In the genomic region with DNA sequence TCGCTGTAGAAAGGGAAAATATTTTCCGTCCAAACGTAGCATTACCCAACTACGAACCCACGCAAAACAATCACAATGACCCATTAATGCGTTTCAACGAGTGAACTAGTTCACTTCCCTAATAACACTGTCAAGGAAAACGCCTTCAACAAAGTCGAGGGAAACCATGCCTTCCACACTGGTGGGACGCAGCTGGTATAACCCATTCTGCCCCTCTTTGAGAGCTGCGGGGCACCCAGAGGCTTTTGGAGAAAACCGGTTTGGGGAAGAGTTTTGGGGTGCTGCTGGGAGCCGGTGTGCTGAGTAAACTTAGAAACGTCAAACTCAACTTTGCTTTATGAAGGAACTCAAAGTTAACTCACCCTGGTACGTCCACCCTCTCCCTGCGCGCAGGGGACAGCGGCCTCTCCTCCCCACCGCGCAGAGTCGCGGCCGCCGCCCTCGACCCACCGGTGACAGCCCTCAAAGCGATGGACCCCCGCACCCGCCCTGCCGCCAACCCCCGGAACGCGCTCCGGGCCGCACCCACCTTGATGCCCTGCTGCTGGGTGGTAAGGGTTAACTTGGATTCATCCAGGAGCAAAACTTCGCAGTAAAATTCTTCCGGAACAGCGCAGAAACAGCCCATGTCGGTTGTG, we compare ENCODE assay signal across 9 cellular contexts. TPM values are rescaled to one million over a fixed set of nuclear protein-coding genes. Genes with fewer than 3 reads are reported as not detected.
DNase-seq lines count a peak whose midpoint lies in the region; ATAC-seq, FAIRE-seq and TF ChIP-seq lines count a peak whose summit lies in the region.
"Had no signal": no experiment of that assay in that cellular context is flagged by ENCODE, and none has a peak within 500 bp of the region (broad histone marks: within the 10 kb centered on the region; RNA-seq: fewer than 3 reads in every experiment).

No MANE protein-coding gene starts in this region.

- H2AFZ ChIP-seq in ACC112 (ENCODE audit: low read length, unreplicated experiment), result peak overlapping the region; percentile 57
- peak overlapping the region; percentile 96 for H2AFZ ChIP-seq in GM23338
- peak overlapping the region; percentile 98 for H2AFZ ChIP-seq in astrocyte (ENCODE audit: low read depth, low read length)

- H3K4me3 ChIP-seq in ACC112 (ENCODE audit: low read depth, low read length), result peak overlapping the region; percentile 72
- H3K4me3 ChIP-seq in GM23338, result peak overlapping the region; percentile 87
- peak overlapping the region; percentile 50 for H3K4me3 ChIP-seq in astrocyte (ENCODE audit: insufficient read depth, low read depth, low read length)

- DNase-seq in GM23338 (ENCODE audit: low spot score) (peak; percentile 15), astrocyte (ENCODE audit: low read depth) (no peak), immature natural killer cell (peak in 2 of 3 donors; percentile 0 to 1), NCI-H1694 (lab: John Stamatoyannopoulos, UW) (no peak), urothelium cell line (ENCODE audit: low spot score) (no peak)

- H4K20me1 ChIP-seq in GM23338 (replicated peaks; ENCODE audit: insufficient read depth), result 0 out of 2 replicates have a peak, but pooled peaks cover 6% of the 10 kb centered on the region
- no peaks in the 10 kb centered on the region for H4K20me1 ChIP-seq in astrocyte (ENCODE audit: insufficient read depth, low read length)

- H3K79me2 ChIP-seq in ACC112 (ENCODE audit: control insufficient read depth, insufficient read depth, low read length, unreplicated experiment), result no peaks in the 10 kb centered on the region
- H3K79me2 ChIP-seq in GM23338 (replicated peaks; ENCODE audit: insufficient read depth), result no peaks in the 10 kb centered on the region
- H3K79me2 ChIP-seq in astrocyte (ENCODE audit: insufficient read depth, low read length), result no peaks in the 10 kb centered on the region

- H3K27ac ChIP-seq in ACC112 (ENCODE audit: low read depth, low read length) (no peak overlapping the region), GM23338 (ENCODE audit: low read depth) (no peak overlapping the region), astrocyte (ENCODE audit: low read depth, low read length) (no peak overlapping the region)

- TF ChIP-seq CTCF in GM23338 (conservative IDR thresholded peaks at IDR 0.05; ENCODE audit: low read depth in 2 of 2), result no peak
- TF ChIP-seq CTCF in astrocyte (IDR thresholded peaks at IDR 0.05; ENCODE audit: insufficient read depth, low read depth, low read length), result no peak

- H3K4me3 Mint-ChIP-seq in GM23338 (peak overlapping the region; percentile 81), astrocyte (ENCODE audit: unreplicated experiment) (peak overlapping the region; percentile 85), immature natural killer cell (peak overlapping the region; percentile 80 to 90 (median 86))
- peak overlapping the region; percentile 77 for H3K4me3 Mint-ChIP-seq in stimulated activated naive CD8-positive, alpha-beta T cell treated with anti-CD3 and anti-CD28 coated beads, Interleukin-15, Interleukin-2, amounts not matched to agents 100 ng/mL and 50 ng/mL, for 24 hours

- H3K27me3 ChIP-seq in ACC112 (ENCODE audit: insufficient read depth, low read length) (peaks cover 83% of the 10 kb centered on the region), GM23338 (ENCODE audit: insufficient read depth) (peaks cover 52% of the 10 kb centered on the region), astrocyte (ENCODE audit: insufficient read depth, low read length) (peaks cover 16% of the 10 kb centered on the region)

- H3K36me3 ChIP-seq in ACC112 (ENCODE audit: insufficient read depth, low read length) (no peaks in the 10 kb centered on the region), GM23338 (ENCODE audit: insufficient read depth) (no peaks in the 10 kb centered on the region), astrocyte (ENCODE audit: insufficient read depth, low read length) (no peaks in the 10 kb centered on the region)

- peaks cover 35% of the 10 kb centered on the region for H3K27me3 Mint-ChIP-seq in GM23338 (ENCODE audit: insufficient read depth, low read depth, poor library complexity)
- peaks cover 8% of the 10 kb centered on the region for H3K27me3 Mint-ChIP-seq in astrocyte (ENCODE audit: low read depth, unreplicated experiment)
- H3K27me3 Mint-ChIP-seq in immature natural killer cell (ENCODE audit: low read depth in 3 of 3), result peaks cover 12% of the 10 kb centered on the region in 3 donors
- peaks cover 72% of the 10 kb centered on the region for H3K27me3 Mint-ChIP-seq in stimulated activated naive CD8-positive, alpha-beta T cell treated with anti-CD3 and anti-CD28 coated beads, Interleukin-15, Interleukin-2, amounts not matched to agents 100 ng/mL and 50 ng/mL, for 24 hours

- peak overlapping the region; percentile 8 for H3K9ac ChIP-seq in astrocyte (ENCODE audit: low read length)

- no peaks in the 10 kb centered on the region for H3F3A ChIP-seq in GM23338 (replicated peaks; ENCODE audit: low read depth)

- H3K4me2 ChIP-seq in GM23338 (peak overlapping the region; percentile 97), astrocyte (ENCODE audit: low read length) (peak overlapping the region; percentile 79)

- no peaks in the 10 kb centered on the region for H3K9me2 ChIP-seq in GM23338 (ENCODE audit: insufficient read depth)

- H3K36me3 Mint-ChIP-seq in GM23338 (ENCODE audit: low read depth) (no peaks in the 10 kb centered on the region), astrocyte (ENCODE audit: low read depth, unreplicated experiment) (no peaks in the 10 kb centered on the region), immature natural killer cell (no peaks in the 10 kb centered on the region)
- no peaks in the 10 kb centered on the region for H3K36me3 Mint-ChIP-seq in stimulated activated naive CD8-positive, alpha-beta T cell treated with anti-CD3 and anti-CD28 coated beads, Interleukin-15, Interleukin-2, amounts not matched to agents 100 ng/mL and 50 ng/mL, for 24 hours (ENCODE audit: low read depth)
- H3K36me3 Mint-ChIP-seq: activated naive CD4-positive, alpha-beta T cell treated with anti-CD3 and anti-CD28 coated beads, Interleukin-2, amount 50 U/mL, for 72 hours had no signal

- peak; percentile 6 for ATAC-seq in GM23338
- ATAC-seq in GM21390 (IDR thresholded peaks at IDR 0.05; ENCODE audit: unreplicated experiment), result no peak

- H3K9me3 Mint-ChIP-seq in GM23338, result no peaks in the 10 kb centered on the region; the same call in 1 of the 3 replicates
- no peaks in the 10 kb centered on the region for H3K9me3 Mint-ChIP-seq in astrocyte (ENCODE audit: unreplicated experiment)
- no peaks in the 10 kb centered on the region for H3K9me3 Mint-ChIP-seq in immature natural killer cell
- no peaks in the 10 kb centered on the region for H3K9me3 Mint-ChIP-seq in stimulated activated naive CD8-positive, alpha-beta T cell treated with anti-CD3 and anti-CD28 coated beads, Interleukin-15, Interleukin-2, amounts not matched to agents 100 ng/mL and 50 ng/mL, for 24 hours
- H3K9me3 Mint-ChIP-seq: activated naive CD4-positive, alpha-beta T cell treated with anti-CD3 and anti-CD28 coated beads, Interleukin-2, amount 50 U/mL, for 72 hours had no signal

- H3K27ac Mint-ChIP-seq in GM23338 (no peak overlapping the region), astrocyte (ENCODE audit: unreplicated experiment) (no peak overlapping the region), immature natural killer cell (peak overlapping the region; percentile 61 to 93 (median 78))
- no peak overlapping the region for H3K27ac Mint-ChIP-seq in stimulated activated naive CD8-positive, alpha-beta T cell treated with anti-CD3 and anti-CD28 coated beads, Interleukin-15, Interleukin-2, amounts not matched to agents 100 ng/mL and 50 ng/mL, for 24 hours

- H3K9me3 ChIP-seq in astrocyte (ENCODE audit: insufficient read depth, low read depth, low read length), result no peaks in the 10 kb centered on the region

- peaks cover 8% of the 10 kb centered on the region; the same call in 2 of the 3 replicates for H3K4me1 Mint-ChIP-seq in GM23338
- H3K4me1 Mint-ChIP-seq in astrocyte (ENCODE audit: low read depth, unreplicated experiment), result peaks cover 12% of the 10 kb centered on the region
- H3K4me1 Mint-ChIP-seq in immature natural killer cell, result peaks cover 17 to 24% of the 10 kb centered on the region in 2 donors
- H3K4me1 Mint-ChIP-seq in stimulated activated naive CD8-positive, alpha-beta T cell treated with anti-CD3 and anti-CD28 coated beads, Interleukin-15, Interleukin-2, amounts not matched to agents 100 ng/mL and 50 ng/mL, for 24 hours (ENCODE audit: low read depth), result peaks cover 13% of the 10 kb centered on the region

- H3K4me1 ChIP-seq in ACC112 (ENCODE audit: control insufficient read depth, insufficient read depth, low read length, unreplicated experiment), result no peaks in the 10 kb centered on the region
- 0 out of 2 replicates have a peak, but pooled peaks cover 8% of the 10 kb centered on the region for H3K4me1 ChIP-seq in GM23338 (ENCODE audit: insufficient read depth)
- H3K4me1 ChIP-seq in astrocyte (ENCODE audit: insufficient read depth, low read length), result peaks cover 7% of the 10 kb centered on the region

- FAIRE-seq in astrocyte (lab: Jason Lieb, UNC) (no peak), urothelium cell line (lab: Jason Lieb, UNC) (no peak)

TF ChIP-seq in GM23338, 12 proteins besides CTCF, POLR2A, EP300 and RAD21 (continues in another document):
- TF ChIP-seq, protein P1, sequence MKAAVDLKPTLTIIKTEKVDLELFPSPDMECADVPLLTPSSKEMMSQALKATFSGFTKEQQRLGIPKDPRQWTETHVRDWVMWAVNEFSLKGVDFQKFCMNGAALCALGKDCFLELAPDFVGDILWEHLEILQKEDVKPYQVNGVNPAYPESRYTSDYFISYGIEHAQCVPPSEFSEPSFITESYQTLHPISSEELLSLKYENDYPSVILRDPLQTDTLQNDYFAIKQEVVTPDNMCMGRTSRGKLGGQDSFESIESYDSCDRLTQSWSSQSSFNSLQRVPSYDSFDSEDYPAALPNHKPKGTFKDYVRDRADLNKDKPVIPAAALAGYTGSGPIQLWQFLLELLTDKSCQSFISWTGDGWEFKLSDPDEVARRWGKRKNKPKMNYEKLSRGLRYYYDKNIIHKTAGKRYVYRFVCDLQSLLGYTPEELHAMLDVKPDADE (IDR thresholded peaks at IDR 0.05), result no peak
- no peak for TF ChIP-seq STAT1 (IDR thresholded peaks at IDR 0.05; ENCODE audit: unreplicated experiment)
- TF ChIP-seq JUNB (IDR thresholded peaks at IDR 0.05; ENCODE audit: unreplicated experiment), result no peak
- TF ChIP-seq EZH2phosphoT487 (IDR thresholded peaks at IDR 0.05; ENCODE audit: unreplicated experiment), result no peak
- TF ChIP-seq ZNF114 (CRISPR knock-in tag; IDR thresholded peaks at IDR 0.05), result no peak
- TF ChIP-seq EZH2 (IDR thresholded peaks at IDR 0.05; ENCODE audit: low read depth, unreplicated experiment), result no peak
- no peak for TF ChIP-seq CREB1 (CRISPR knock-in tag; IDR thresholded peaks at IDR 0.05; ENCODE audit: low read depth)
- TF ChIP-seq NANOG (IDR thresholded peaks at IDR 0.05; ENCODE audit: borderline replicate concordance), result no peak
- TF ChIP-seq ZNF331 (CRISPR knock-in tag; IDR thresholded peaks at IDR 0.05; ENCODE audit: low read depth), result no peak

RNA-seq across cellular contexts. Expression of gene EPB41L4A, which starts 0.5 kb away (rescaled TPM):
- total RNA-seq in GM23338 (2014; rRNA removed; shearing (Covaris generic)), result 3.4 and 6.0 TPM in 2 replicates
- polyA plus RNA-seq in GM23338 (2016; fragmentation: Nextera tagmentation; extraction: Ambion mirVana) (5.7 and 6.1 TPM in 2 replicates), immature natural killer cell (10 to 100 TPM in 1 of 3 donors, 1 to 10 TPM in 2; 2.4 to 11.7 (median 6.0) TPM)
- 8.2 and 11.1 TPM in 2 replicates for total RNA-seq in astrocyte

Comparison
In these comparisons a context has a peak if more than half of its experiments do, and no peak if none do; other contexts are left out.
1. DNase-seq: peak in GM23338 (single experiment) and immature natural killer cell (2 of 3); none in astrocyte (single experiment), NCI-H1694 (single experiment) and urothelium cell line (single experiment).
2. H3K27ac Mint-ChIP-seq: peak in immature natural killer cell (6 of 6); none in GM23338 (single experiment), astrocyte (single experiment) and stimulated activated naive CD8-positive, alpha-beta T cell treated with anti-CD3 and anti-CD28 coated beads, Interleukin-15, Interleukin-2, amounts not matched to agents 100 ng/mL and 50 ng/mL, for 24 hours (single experiment).
3. Peak in every context shown above with its lines, with median percentiles within 50 percentile points of each other: H2AFZ ChIP-seq, H3K4me3 ChIP-seq and H3K4me3 Mint-ChIP-seq.